ENCODE assay signal across 1 cellular context in the genomic region with DNA sequence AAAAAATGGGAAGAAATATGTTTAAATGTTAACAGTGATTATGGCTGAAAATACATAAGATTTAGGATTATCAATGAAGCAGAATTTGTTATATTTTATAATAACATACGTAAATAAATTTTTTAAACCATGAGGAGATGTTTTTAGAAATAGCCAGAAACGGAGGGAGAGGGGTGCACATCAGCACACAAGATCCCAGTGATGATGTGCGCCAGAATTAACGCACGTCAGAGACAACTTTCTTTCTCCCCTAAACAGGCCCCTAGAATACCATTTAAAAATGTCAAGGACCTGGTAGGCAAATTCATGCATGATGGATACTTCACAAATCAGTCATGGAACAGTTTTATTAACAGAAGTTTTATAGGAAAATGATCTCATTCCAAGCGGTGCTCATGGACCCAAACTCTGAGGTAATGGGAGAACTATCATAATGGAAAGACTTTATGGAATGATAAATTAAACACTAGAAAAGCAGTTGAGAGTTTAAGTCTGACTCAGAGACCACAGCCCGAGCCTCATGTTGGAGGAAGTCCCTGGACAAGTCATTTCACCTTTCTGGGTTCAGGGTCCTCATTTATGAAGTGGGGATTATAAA.
TF ChIP-seq lines count a peak whose summit lies in the region.

No MANE protein-coding gene starts in this region.

TF ChIP-seq in HEK293, 187 proteins besides CTCF, POLR2A, EP300 and RAD21 (continued from another document and continues in another):
- TF ChIP-seq, protein P1, sequence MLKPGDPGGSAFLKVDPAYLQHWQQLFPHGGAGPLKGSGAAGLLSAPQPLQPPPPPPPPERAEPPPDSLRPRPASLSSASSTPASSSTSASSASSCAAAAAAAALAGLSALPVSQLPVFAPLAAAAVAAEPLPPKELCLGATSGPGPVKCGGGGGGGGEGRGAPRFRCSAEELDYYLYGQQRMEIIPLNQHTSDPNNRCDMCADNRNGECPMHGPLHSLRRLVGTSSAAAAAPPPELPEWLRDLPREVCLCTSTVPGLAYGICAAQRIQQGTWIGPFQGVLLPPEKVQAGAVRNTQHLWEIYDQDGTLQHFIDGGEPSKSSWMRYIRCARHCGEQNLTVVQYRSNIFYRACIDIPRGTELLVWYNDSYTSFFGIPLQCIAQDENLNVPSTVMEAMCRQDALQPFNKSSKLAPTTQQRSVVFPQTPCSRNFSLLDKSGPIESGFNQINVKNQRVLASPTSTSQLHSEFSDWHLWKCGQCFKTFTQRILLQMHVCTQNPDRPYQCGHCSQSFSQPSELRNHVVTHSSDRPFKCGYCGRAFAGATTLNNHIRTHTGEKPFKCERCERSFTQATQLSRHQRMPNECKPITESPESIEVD (tag by site-specific recombination; IDR thresholded peaks at IDR 0.05), result peak; percentile 95
- TF ChIP-seq FEZF1 (tag by site-specific recombination; IDR thresholded peaks at IDR 0.05), result 0 out of 2 replicates have a peak, but pooled peaks have one; percentile 56
- TF ChIP-seq, protein P2, sequence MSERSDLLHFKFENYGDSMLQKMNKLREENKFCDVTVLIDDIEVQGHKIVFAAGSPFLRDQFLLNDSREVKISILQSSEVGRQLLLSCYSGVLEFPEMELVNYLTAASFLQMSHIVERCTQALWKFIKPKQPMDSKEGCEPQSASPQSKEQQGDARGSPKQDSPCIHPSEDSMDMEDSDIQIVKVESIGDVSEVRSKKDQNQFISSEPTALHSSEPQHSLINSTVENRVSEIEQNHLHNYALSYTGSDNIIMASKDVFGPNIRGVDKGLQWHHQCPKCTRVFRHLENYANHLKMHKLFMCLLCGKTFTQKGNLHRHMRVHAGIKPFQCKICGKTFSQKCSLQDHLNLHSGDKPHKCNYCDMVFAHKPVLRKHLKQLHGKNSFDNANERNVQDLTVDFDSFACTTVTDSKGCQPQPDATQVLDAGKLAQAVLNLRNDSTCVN (tag by site-specific recombination; optimal IDR thresholded peaks at IDR 0.05), result no peak
- no peak for TF ChIP-seq GFI1B (tag by site-specific recombination; IDR thresholded peaks at IDR 0.05)
- no peak for TF ChIP-seq ZNF274 (IDR thresholded peaks at IDR 0.05; ENCODE audit: low read length)
- no peak for TF ChIP-seq ZNF274 (tag by site-specific recombination; IDR thresholded peaks at IDR 0.05; ENCODE audit: borderline replicate concordance)
- TF ChIP-seq ZNF792 (tag by site-specific recombination; IDR thresholded peaks at IDR 0.05), result no peak
- TF ChIP-seq, protein P3, sequence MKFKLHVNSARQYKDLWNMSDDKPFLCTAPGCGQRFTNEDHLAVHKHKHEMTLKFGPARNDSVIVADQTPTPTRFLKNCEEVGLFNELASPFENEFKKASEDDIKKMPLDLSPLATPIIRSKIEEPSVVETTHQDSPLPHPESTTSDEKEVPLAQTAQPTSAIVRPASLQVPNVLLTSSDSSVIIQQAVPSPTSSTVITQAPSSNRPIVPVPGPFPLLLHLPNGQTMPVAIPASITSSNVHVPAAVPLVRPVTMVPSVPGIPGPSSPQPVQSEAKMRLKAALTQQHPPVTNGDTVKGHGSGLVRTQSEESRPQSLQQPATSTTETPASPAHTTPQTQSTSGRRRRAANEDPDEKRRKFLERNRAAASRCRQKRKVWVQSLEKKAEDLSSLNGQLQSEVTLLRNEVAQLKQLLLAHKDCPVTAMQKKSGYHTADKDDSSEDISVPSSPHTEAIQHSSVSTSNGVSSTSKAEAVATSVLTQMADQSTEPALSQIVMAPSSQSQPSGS (tag by site-specific recombination; IDR thresholded peaks at IDR 0.05; ENCODE audit: low read depth), result peak; percentile 77
- peak; percentile 73; the same call in 1 of the 2 replicates for TF ChIP-seq GLI2 (tag by site-specific recombination; IDR thresholded peaks at IDR 0.05; ENCODE audit: borderline replicate concordance, low read depth)
- TF ChIP-seq ZFP41 (tag by site-specific recombination; IDR thresholded peaks at IDR 0.05; ENCODE audit: borderline replicate concordance), result no peak
- TF ChIP-seq, protein P4, sequence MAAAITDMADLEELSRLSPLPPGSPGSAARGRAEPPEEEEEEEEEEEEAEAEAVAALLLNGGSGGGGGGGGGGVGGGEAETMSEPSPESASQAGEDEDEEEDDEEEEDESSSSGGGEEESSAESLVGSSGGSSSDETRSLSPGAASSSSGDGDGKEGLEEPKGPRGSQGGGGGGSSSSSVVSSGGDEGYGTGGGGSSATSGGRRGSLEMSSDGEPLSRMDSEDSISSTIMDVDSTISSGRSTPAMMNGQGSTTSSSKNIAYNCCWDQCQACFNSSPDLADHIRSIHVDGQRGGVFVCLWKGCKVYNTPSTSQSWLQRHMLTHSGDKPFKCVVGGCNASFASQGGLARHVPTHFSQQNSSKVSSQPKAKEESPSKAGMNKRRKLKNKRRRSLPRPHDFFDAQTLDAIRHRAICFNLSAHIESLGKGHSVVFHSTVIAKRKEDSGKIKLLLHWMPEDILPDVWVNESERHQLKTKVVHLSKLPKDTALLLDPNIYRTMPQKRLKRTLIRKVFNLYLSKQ (tag by site-specific recombination; IDR thresholded peaks at IDR 0.05; ENCODE audit: borderline replicate concordance), result no peak
- no peak for TF ChIP-seq SALL2 (tag by site-specific recombination; IDR thresholded peaks at IDR 0.05; ENCODE audit: borderline replicate concordance)
- no peak for TF ChIP-seq ZNF626 (tag by site-specific recombination; IDR thresholded peaks at IDR 0.05)
- no peak for TF ChIP-seq KLF7 (tag by site-specific recombination; IDR thresholded peaks at IDR 0.05; ENCODE audit: borderline replicate concordance)
- no peak for TF ChIP-seq MEIS1 (CRISPR knock-in tag; IDR thresholded peaks at IDR 0.05; ENCODE audit: borderline replicate concordance)
- TF ChIP-seq ZBTB48 (tag by site-specific recombination; IDR thresholded peaks at IDR 0.05), result 0 out of 2 replicates have a peak, but pooled peaks have one; percentile 41
- TF ChIP-seq, protein P5, sequence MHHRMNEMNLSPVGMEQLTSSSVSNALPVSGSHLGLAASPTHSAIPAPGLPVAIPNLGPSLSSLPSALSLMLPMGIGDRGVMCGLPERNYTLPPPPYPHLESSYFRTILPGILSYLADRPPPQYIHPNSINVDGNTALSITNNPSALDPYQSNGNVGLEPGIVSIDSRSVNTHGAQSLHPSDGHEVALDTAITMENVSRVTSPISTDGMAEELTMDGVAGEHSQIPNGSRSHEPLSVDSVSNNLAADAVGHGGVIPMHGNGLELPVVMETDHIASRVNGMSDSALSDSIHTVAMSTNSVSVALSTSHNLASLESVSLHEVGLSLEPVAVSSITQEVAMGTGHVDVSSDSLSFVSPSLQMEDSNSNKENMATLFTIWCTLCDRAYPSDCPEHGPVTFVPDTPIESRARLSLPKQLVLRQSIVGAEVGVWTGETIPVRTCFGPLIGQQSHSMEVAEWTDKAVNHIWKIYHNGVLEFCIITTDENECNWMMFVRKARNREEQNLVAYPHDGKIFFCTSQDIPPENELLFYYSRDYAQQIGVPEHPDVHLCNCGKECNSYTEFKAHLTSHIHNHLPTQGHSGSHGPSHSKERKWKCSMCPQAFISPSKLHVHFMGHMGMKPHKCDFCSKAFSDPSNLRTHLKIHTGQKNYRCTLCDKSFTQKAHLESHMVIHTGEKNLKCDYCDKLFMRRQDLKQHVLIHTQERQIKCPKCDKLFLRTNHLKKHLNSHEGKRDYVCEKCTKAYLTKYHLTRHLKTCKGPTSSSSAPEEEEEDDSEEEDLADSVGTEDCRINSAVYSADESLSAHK (tag by site-specific recombination; IDR thresholded peaks at IDR 0.05), result 0 out of 2 replicates have a peak, but pooled peaks have one; percentile 50
- TF ChIP-seq HOXD13 (CRISPR knock-in tag; IDR thresholded peaks at IDR 0.05; ENCODE audit: borderline replicate concordance), result no peak; the same call in 1 of the 2 replicates
- TF ChIP-seq ZNF560 (tag by site-specific recombination; IDR thresholded peaks at IDR 0.05; ENCODE audit: borderline replicate concordance), result no peak
- no peak for TF ChIP-seq YY1 (tag by site-specific recombination; IDR thresholded peaks at IDR 0.05)
- TF ChIP-seq ZNF433 (tag by site-specific recombination; IDR thresholded peaks at IDR 0.05; ENCODE audit: low read depth), result no peak
- TF ChIP-seq, protein P6, sequence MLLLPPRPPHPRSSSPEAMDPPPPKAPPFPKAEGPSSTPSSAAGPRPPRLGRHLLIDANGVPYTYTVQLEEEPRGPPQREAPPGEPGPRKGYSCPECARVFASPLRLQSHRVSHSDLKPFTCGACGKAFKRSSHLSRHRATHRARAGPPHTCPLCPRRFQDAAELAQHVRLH (tag by site-specific recombination; IDR thresholded peaks at IDR 0.05), result peak; percentile 17; the same call in 1 of the 2 replicates
- peak; percentile 39; the same call in 1 of the 2 replicates for TF ChIP-seq OVOL3 (tag by site-specific recombination; IDR thresholded peaks at IDR 0.05)
- TF ChIP-seq, protein P7, sequence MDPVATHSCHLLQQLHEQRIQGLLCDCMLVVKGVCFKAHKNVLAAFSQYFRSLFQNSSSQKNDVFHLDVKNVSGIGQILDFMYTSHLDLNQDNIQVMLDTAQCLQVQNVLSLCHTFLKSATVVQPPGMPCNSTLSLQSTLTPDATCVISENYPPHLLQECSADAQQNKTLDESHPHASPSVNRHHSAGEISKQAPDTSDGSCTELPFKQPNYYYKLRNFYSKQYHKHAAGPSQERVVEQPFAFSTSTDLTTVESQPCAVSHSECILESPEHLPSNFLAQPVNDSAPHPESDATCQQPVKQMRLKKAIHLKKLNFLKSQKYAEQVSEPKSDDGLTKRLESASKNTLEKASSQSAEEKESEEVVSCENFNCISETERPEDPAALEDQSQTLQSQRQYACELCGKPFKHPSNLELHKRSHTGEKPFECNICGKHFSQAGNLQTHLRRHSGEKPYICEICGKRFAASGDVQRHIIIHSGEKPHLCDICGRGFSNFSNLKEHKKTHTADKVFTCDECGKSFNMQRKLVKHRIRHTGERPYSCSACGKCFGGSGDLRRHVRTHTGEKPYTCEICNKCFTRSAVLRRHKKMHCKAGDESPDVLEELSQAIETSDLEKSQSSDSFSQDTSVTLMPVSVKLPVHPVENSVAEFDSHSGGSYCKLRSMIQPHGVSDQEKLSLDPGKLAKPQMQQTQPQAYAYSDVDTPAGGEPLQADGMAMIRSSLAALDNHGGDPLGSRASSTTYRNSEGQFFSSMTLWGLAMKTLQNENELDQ (tag by site-specific recombination; IDR thresholded peaks at IDR 0.05; ENCODE audit: low read depth), result no peak
- TF ChIP-seq, protein P8, sequence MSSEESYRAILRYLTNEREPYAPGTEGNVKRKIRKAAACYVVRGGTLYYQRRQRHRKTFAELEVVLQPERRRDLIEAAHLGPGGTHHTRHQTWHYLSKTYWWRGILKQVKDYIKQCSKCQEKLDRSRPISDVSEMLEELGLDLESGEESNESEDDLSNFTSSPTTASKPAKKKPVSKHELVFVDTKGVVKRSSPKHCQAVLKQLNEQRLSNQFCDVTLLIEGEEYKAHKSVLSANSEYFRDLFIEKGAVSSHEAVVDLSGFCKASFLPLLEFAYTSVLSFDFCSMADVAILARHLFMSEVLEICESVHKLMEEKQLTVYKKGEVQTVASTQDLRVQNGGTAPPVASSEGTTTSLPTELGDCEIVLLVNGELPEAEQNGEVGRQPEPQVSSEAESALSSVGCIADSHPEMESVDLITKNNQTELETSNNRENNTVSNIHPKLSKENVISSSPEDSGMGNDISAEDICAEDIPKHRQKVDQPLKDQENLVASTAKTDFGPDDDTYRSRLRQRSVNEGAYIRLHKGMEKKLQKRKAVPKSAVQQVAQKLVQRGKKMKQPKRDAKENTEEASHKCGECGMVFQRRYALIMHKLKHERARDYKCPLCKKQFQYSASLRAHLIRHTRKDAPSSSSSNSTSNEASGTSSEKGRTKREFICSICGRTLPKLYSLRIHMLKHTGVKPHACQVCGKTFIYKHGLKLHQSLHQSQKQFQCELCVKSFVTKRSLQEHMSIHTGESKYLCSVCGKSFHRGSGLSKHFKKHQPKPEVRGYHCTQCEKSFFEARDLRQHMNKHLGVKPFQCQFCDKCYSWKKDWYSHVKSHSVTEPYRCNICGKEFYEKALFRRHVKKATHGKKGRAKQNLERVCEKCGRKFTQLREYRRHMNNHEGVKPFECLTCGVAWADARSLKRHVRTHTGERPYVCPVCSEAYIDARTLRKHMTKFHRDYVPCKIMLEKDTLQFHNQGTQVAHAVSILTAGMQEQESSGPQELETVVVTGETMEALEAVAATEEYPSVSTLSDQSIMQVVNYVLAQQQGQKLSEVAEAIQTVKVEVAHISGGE (tag by site-specific recombination; conservative IDR thresholded peaks at IDR 0.05; ENCODE audit: low read depth), result peak; percentile 84
- TF ChIP-seq, protein P9, sequence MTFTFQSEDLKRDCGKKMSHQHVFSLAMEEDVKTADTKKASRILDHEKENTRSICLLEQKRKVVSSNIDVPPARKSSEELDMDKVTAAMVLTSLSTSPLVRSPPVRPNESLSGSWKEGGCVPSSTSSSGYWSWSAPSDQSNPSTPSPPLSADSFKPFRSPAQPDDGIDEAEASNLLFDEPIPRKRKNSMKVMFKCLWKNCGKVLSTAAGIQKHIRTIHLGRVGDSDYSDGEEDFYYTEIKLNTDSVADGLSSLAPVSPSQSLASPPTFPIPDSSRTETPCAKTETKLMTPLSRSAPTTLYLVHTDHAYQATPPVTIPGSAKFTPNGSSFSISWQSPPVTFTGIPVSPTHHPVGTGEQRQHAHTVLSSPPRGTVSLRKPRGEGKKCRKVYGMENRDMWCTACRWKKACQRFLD (tag by site-specific recombination; IDR thresholded peaks at IDR 0.05), result no peak
- TF ChIP-seq ZNF571 (tag by site-specific recombination; IDR thresholded peaks at IDR 0.05), result no peak
- no peak for TF ChIP-seq ZNF169 (tag by site-specific recombination; IDR thresholded peaks at IDR 0.05)
- TF ChIP-seq, protein P10, sequence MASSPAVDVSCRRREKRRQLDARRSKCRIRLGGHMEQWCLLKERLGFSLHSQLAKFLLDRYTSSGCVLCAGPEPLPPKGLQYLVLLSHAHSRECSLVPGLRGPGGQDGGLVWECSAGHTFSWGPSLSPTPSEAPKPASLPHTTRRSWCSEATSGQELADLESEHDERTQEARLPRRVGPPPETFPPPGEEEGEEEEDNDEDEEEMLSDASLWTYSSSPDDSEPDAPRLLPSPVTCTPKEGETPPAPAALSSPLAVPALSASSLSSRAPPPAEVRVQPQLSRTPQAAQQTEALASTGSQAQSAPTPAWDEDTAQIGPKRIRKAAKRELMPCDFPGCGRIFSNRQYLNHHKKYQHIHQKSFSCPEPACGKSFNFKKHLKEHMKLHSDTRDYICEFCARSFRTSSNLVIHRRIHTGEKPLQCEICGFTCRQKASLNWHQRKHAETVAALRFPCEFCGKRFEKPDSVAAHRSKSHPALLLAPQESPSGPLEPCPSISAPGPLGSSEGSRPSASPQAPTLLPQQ (tag by site-specific recombination; IDR thresholded peaks at IDR 0.05), result no peak; the same call in none of the 2 replicates
- 0 out of 2 replicates have a peak, but pooled peaks have one; percentile 24 for TF ChIP-seq KLF16 (tag by site-specific recombination; IDR thresholded peaks at IDR 0.05)
- TF ChIP-seq, protein P11, sequence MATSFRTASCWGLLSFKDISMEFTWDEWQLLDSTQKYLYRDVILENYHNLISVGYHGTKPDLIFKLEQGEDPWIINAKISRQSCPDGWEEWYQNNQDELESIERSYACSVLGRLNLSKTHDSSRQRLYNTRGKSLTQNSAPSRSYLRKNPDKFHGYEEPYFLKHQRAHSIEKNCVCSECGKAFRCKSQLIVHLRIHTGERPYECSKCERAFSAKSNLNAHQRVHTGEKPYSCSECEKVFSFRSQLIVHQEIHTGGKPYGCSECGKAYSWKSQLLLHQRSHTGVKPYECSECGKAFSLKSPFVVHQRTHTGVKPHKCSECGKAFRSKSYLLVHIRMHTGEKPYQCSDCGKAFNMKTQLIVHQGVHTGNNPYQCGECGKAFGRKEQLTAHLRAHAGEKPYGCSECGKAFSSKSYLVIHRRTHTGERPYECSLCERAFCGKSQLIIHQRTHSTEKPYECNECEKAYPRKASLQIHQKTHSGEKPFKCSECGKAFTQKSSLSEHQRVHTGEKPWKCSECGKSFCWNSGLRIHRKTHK (tag by site-specific recombination; IDR thresholded peaks at IDR 0.05), result no peak
- no peak for TF ChIP-seq ZNF830 (tag by site-specific recombination; IDR thresholded peaks at IDR 0.05; ENCODE audit: low read depth)
- peak; percentile 95 for TF ChIP-seq ZNF629 (tag by site-specific recombination; IDR thresholded peaks at IDR 0.05)
- no peak for TF ChIP-seq ZNF670 (tag by site-specific recombination; IDR thresholded peaks at IDR 0.05; ENCODE audit: low read depth)
- TF ChIP-seq BCL11B (tag by site-specific recombination; IDR thresholded peaks at IDR 0.05; ENCODE audit: low read depth), result no peak
